ENCODE assay signal across 8 cellular contexts in genomic region chr15:70096215-70096974, GRCh38. TPM values are rescaled to one million over a fixed set of nuclear protein-coding genes. Genes with fewer than 3 reads are reported as not detected.
DNase-seq lines count a peak whose midpoint lies in the region; ATAC-seq and TF ChIP-seq lines count a peak whose summit lies in the region.

No MANE protein-coding gene starts in this region.

- TF ChIP-seq CTCF in RWPE2 (IDR thresholded peaks at IDR 0.05; ENCODE audit: poor library complexity, severe bottlenecking) (peak; percentile 11), spleen (IDR thresholded peaks at IDR 0.05 in 8 of 11, conservative IDR thresholded peaks at IDR 0.05 in 3 of 11) (peak in 1 of 11 experiments; percentile 33)

- ATAC-seq in RWPE2 (ENCODE audit: low read depth) (peak; percentile 6), HG02840 (IDR thresholded peaks at IDR 0.05; ENCODE audit: low FRiP score, unreplicated experiment) (no peak)

- peak overlapping the region; percentile 65 for H3K27ac ChIP-seq in RWPE2 (ENCODE audit: poor library complexity, severe bottlenecking)
- H3K27ac ChIP-seq in iPS-18a (ENCODE audit: low read length), result peak overlapping the region; percentile 78
- peak overlapping the region; percentile 91 to 99 (median 97) for H3K27ac ChIP-seq in spleen

- peak; percentile 31 for DNase-seq in A172 (ENCODE audit: low spot score)
- no peak for DNase-seq in RWPE2 (ENCODE audit: low spot score)
- DNase-seq in adipocyte (ENCODE audit: low read depth), result peak; percentile 67
- DNase-seq in spleen, result peak; percentile 92
- no peak for DNase-seq in cerebellum (ENCODE audit: low spot score)

- H3K4me1 ChIP-seq in RWPE2 (ENCODE audit: insufficient read depth, poor library complexity, severe bottlenecking) (peaks cover 42% of the 10 kb centered on the region), adipocyte (ENCODE audit: control insufficient read depth, insufficient read depth, low read length) (peaks cover 61% of the 10 kb centered on the region), iPS-18a (ENCODE audit: control insufficient read depth, low read depth, low read length) (peaks cover 48% of the 10 kb centered on the region), spleen (peaks cover 48 to 93% (median 74%) of the 10 kb centered on the region in 6 donors)

- peaks cover 35% of the 10 kb centered on the region for H3K36me3 ChIP-seq in RWPE2 (ENCODE audit: low read depth)
- peaks cover 11% of the 10 kb centered on the region for H3K36me3 ChIP-seq in adipocyte (ENCODE audit: control insufficient read depth, insufficient read depth, low read length, severe bottlenecking)
- peaks cover 28% of the 10 kb centered on the region for H3K36me3 ChIP-seq in iPS-18a (ENCODE audit: control insufficient read depth, low read depth, low read length)
- H3K36me3 ChIP-seq in spleen, result peaks cover 0 to 34% (median 13%) of the 10 kb centered on the region in 6 donors

- 0 to 1% (median 1%) methylated on average over 22 to 61 of the region's 61 CpGs for WGBS in spleen, 5 donors

- TF ChIP-seq POLR2A in GM19099 (IDR thresholded peaks at IDR 0.05; ENCODE audit: extremely low read depth, insufficient read length, low read depth), result peak; percentile 21
- no peak for TF ChIP-seq POLR2A in spleen (IDR thresholded peaks at IDR 0.05)

- H3K4me3 ChIP-seq in RWPE2 (ENCODE audit: severe bottlenecking) (peak overlapping the region; percentile 84), adipocyte (ENCODE audit: low read length) (peak overlapping the region; percentile 96), iPS-18a (ENCODE audit: low read length) (peak overlapping the region; percentile 90), spleen (peak overlapping the region; percentile 67 to 96 (median 81))

- intact Hi-C loops in spleen (cut with DNase I; ENCODE audit: low total_unique reads), result loop anchor here (10.0 kb wide), 1 partner anchor 372 kb away; no protein-coding TSS in a partner anchor

- H3K27me3 ChIP-seq in RWPE2 (ENCODE audit: insufficient read depth, poor library complexity, severe bottlenecking) (peaks cover 8% of the 10 kb centered on the region), adipocyte (replicated peaks; ENCODE audit: control insufficient read depth, insufficient read depth, low read length) (no peaks in the 10 kb centered on the region), iPS-18a (ENCODE audit: control insufficient read depth, insufficient read depth, low read length) (peaks cover 34% of the 10 kb centered on the region), spleen (replicated peaks in 1 of 7) (peaks cover 0 to 19% (median 0%) of the 10 kb centered on the region in 7 donors)

- no peaks in the 10 kb centered on the region for H3K9me3 ChIP-seq in RWPE2 (ENCODE audit: severe bottlenecking)
- H3K9me3 ChIP-seq in adipocyte (ENCODE audit: control insufficient read depth, low read length), result no peaks in the 10 kb centered on the region
- H3K9me3 ChIP-seq in iPS-18a (ENCODE audit: control insufficient read depth, low read depth, low read length), result no peaks in the 10 kb centered on the region
- no peaks in the 10 kb centered on the region for H3K9me3 ChIP-seq in spleen

- H3K9ac ChIP-seq in adipocyte (ENCODE audit: low read length), result peak overlapping the region; percentile 90
- H3K9ac ChIP-seq in iPS-18a (ENCODE audit: low read length), result peak overlapping the region; percentile 95

RNA-seq across cellular contexts. Expression of gene TLE3, which starts 1.3 kb away (rescaled TPM):
- total RNA-seq in A172 (2014; rRNA removed; shearing (Covaris generic)), result 0.10 and 0.59 TPM in 2 replicates
- total RNA-seq in spleen (100 to 1,000 TPM in 5 of 7 donors, 10 to 100 TPM in 2; 81.7 to 141 (median 121) TPM), cerebellum (59.3 TPM)
- 10 to 100 TPM; 23.7 to 41.0 (median 29.2) TPM for polyA plus RNA-seq in spleen

Comparison
In these comparisons a context has a peak if more than half of its experiments do, and no peak if none do; other contexts are left out.
1. DNase-seq: peak in A172 (single experiment), adipocyte (single experiment) and spleen (single experiment); none in RWPE2 (single experiment) and cerebellum (single experiment).
2. RNA of gene TLE3, which starts 1.3 kb away (total RNA-seq): 81.7 to 141 TPM in spleen and 59.3 TPM in cerebellum (single experiment); 0.10 to 0.59 TPM in A172; every median in the first group is over 10 times any median in the second.
3. Peak in every context shown above with its lines, with median percentiles within 50 percentile points of each other: H3K27ac ChIP-seq and H3K4me3 ChIP-seq.